In the genomic region with DNA sequence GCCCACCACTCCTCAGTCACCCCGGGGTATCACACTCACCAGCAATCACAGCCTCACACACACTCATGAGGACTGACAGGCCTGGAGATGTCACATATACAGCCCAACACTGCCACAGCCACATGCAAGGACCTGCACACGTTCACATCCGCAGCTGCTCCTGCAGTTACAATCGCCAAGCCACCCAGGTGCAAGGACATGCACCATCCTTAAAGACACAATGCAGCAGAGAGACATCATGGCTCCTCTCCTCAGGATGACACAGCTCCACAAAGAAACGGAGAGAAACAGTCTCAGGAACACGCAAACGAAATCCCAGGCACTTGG, we compare ENCODE assay signal across 10 cellular contexts. TPM values are rescaled to one million over a fixed set of nuclear protein-coding genes. Genes with fewer than 3 reads are reported as not detected.
A peak's percentile ranks its signal among the peaks of the same experiment; 100 is the strongest.
DNase-seq lines count a peak whose midpoint lies in the region; ATAC-seq and TF ChIP-seq lines count a peak whose summit lies in the region.
"Had no signal": no experiment of that assay in that cellular context is flagged by ENCODE, and none has a peak within 500 bp of the region (broad histone marks: within the 10 kb centered on the region; RNA-seq: fewer than 3 reads in every experiment).

No MANE protein-coding gene starts in this region.

- no peak for TF ChIP-seq POLR2A in body of pancreas (IDR thresholded peaks at IDR 0.05)

- no peaks in the 10 kb centered on the region for H3K36me3 Mint-ChIP-seq in activated T-cell treated with anti-CD3 and anti-CD28 coated beads, Interleukin-2, amount 50 U/mL, for 4 hours (ENCODE audit: insufficient read depth)
- no peaks in the 10 kb centered on the region for H3K36me3 Mint-ChIP-seq in stimulated activated effector memory CD8-positive, alpha-beta T cell treated with anti-CD3 and anti-CD28 coated beads, Interleukin-12 subunit alpha, Interleukin-12 subunit beta, amount 100 ng/mL, for 72 hours

- H3K9me3 ChIP-seq in body of pancreas = no peaks in the 10 kb centered on the region
- H3K9me3 ChIP-seq: right atrium auricular region had no signal

- H3K27me3 Mint-ChIP-seq in activated T-cell treated with anti-CD3 and anti-CD28 coated beads, Interleukin-2, amount 50 U/mL, for 4 hours (ENCODE audit: low read depth) = peaks cover 40% of the 10 kb centered on the region

- H3K36me3 ChIP-seq in body of pancreas (replicated peaks in 1 of 2; ENCODE audit: insufficient read depth in 1 of 2, low read depth in 2 of 2) = no peaks in the 10 kb centered on the region
- H3K36me3 ChIP-seq: right atrium auricular region had no signal

- H3K9me3 Mint-ChIP-seq in activated T-cell treated with anti-CD3 and anti-CD28 coated beads, Interleukin-2, amount 50 U/mL, for 4 hours = no peaks in the 10 kb centered on the region
- no peaks in the 10 kb centered on the region for H3K9me3 Mint-ChIP-seq in stimulated activated effector memory CD8-positive, alpha-beta T cell treated with anti-CD3 and anti-CD28 coated beads, Interleukin-12 subunit alpha, Interleukin-12 subunit beta, amount 100 ng/mL, for 72 hours

- in situ Hi-C loops in GM13976 (cut with MboI; ENCODE audit: low sequenced_read_pairs, unreplicated experiment) = no loop called here

- TF ChIP-seq CTCF in epithelial cell of esophagus (IDR thresholded peaks at IDR 0.05; ENCODE audit: insufficient read depth, low read depth, low read length, missing control alignments) = no peak
- TF ChIP-seq CTCF in body of pancreas (IDR thresholded peaks at IDR 0.05) = no peak
- TF ChIP-seq CTCF in GM13976 (IDR thresholded peaks at IDR 0.05; ENCODE audit: borderline replicate concordance, control extremely low read depth, extremely low read depth, insufficient read depth, missing control alignments) = no peak

- no peaks in the 10 kb centered on the region for H3K27me3 ChIP-seq in body of pancreas

- H3K27ac Mint-ChIP-seq in stimulated activated effector memory CD8-positive, alpha-beta T cell treated with anti-CD3 and anti-CD28 coated beads, Interleukin-12 subunit alpha, Interleukin-12 subunit beta, amount 100 ng/mL, for 72 hours = no peak overlapping the region

- 8% methylated on average over 2 to 7 of the region's 7 CpGs for WGBS in body of pancreas, 2 donors

- DNase-seq in activated T-cell treated with anti-CD3 and anti-CD28 coated beads, Interleukin-2, amount 50 U/mL, for 4 hours = no peak
- no peak for DNase-seq in activated T-cell treated with anti-CD3 and anti-CD28 coated beads, Interleukin-2, amount 50 U/mL, for 48 hours
- DNase-seq in SK-N-DZ (ENCODE audit: low spot score) (peak; percentile 24), epithelial cell of esophagus (ENCODE audit: low read depth) (peak; percentile 0), body of pancreas (no peak), GM13976 (ENCODE audit: low spot score) (no peak), SKM-1 treated with dmso at 0.1 percent for 144 hours (lab: John Stamatoyannopoulos, UW; ENCODE audit: unreplicated experiment) (no peak)
- DNase-seq in stimulated activated effector memory CD8-positive, alpha-beta T cell treated with anti-CD3 and anti-CD28 coated beads, Interleukin-12 subunit alpha, Interleukin-12 subunit beta, amount 100 ng/mL, for 72 hours (ENCODE audit: low spot score in 2 of 2) = no peak

- no peak overlapping the region for H3K4me3 ChIP-seq in epithelial cell of esophagus (ENCODE audit: low read length)
- H3K4me3 ChIP-seq in body of pancreas = no peak overlapping the region

- peak overlapping the region; percentile 81 for H3K4me3 Mint-ChIP-seq in activated T-cell treated with anti-CD3 and anti-CD28 coated beads, Interleukin-2, amount 50 U/mL, for 4 hours
- peak overlapping the region; percentile 66 for H3K4me3 Mint-ChIP-seq in stimulated activated effector memory CD8-positive, alpha-beta T cell treated with anti-CD3 and anti-CD28 coated beads, Interleukin-12 subunit alpha, Interleukin-12 subunit beta, amount 100 ng/mL, for 72 hours

- H3K4me1 Mint-ChIP-seq in activated T-cell treated with anti-CD3 and anti-CD28 coated beads, Interleukin-2, amount 50 U/mL, for 4 hours (ENCODE audit: low read depth) = peaks cover 14% of the 10 kb centered on the region
- peaks cover 14% of the 10 kb centered on the region for H3K4me1 Mint-ChIP-seq in stimulated activated effector memory CD8-positive, alpha-beta T cell treated with anti-CD3 and anti-CD28 coated beads, Interleukin-12 subunit alpha, Interleukin-12 subunit beta, amount 100 ng/mL, for 72 hours

- H3K4me1 ChIP-seq in body of pancreas = no peaks in the 10 kb centered on the region
- H3K4me1 ChIP-seq: right atrium auricular region had no signal

- intact Hi-C loops in body of pancreas (cut with DNase I) = no loop called here

- H3K27ac ChIP-seq in body of pancreas = no peak overlapping the region
- H3K27ac ChIP-seq: coronary artery, right atrium auricular region had no signal

- ATAC-seq in activated T-cell treated with anti-CD3 and anti-CD28 coated beads, Interleukin-2, amount 50 U/mL, for 4 hours = no peak
- ATAC-seq in stimulated activated effector memory CD8-positive, alpha-beta T cell treated with anti-CD3 and anti-CD28 coated beads, Interleukin-12 subunit alpha, Interleukin-12 subunit beta, amount 100 ng/mL, for 72 hours = no peak
- no peak for ATAC-seq in body of pancreas

RNA-seq across cellular contexts. Expression of gene PCSK1N, which starts 1.1 kb away (rescaled TPM):
- total RNA-seq in activated T-cell treated with anti-CD3 and anti-CD28 coated beads, Interleukin-2, amount 50 U/mL, for 4 hours = 1 to 10 TPM; 2.8 to 3.4 (median 2.9) TPM
- 65.2 and 80.9 TPM in 2 replicates for polyA plus RNA-seq in SK-N-DZ (2014; cell fraction: cytosol; rRNA removed)
- polyA plus RNA-seq in SK-N-DZ (2014; cell fraction: nucleus; rRNA removed) = 28.7 and 37.3 TPM in 2 replicates
- total RNA-seq in body of pancreas = 100 to 1,000 TPM; 110 to 196 TPM

RNA-seq across cellular contexts. Expression of gene ERAS, which starts 8.0 kb away (rescaled TPM):
- under 1 TPM in 1 of 3 donors, not detected in 2; 0.37 TPM for total RNA-seq in activated T-cell treated with anti-CD3 and anti-CD28 coated beads, Interleukin-2, amount 50 U/mL, for 4 hours
- polyA plus RNA-seq in SK-N-DZ (2014; cell fraction: cytosol; rRNA removed) = 0.32 TPM in 1 of 2 replicates, not detected in the other
- 3.2 and 5.2 TPM in 2 replicates for polyA plus RNA-seq in SK-N-DZ (2014; cell fraction: nucleus; rRNA removed)
- not detected for total RNA-seq in body of pancreas
- total RNA-seq: right atrium auricular region had no signal

RNA-seq across cellular contexts. Expression of gene HDAC6, which starts 32.5 kb away (rescaled TPM):
- total RNA-seq in activated T-cell treated with anti-CD3 and anti-CD28 coated beads, Interleukin-2, amount 50 U/mL, for 4 hours = 10 to 100 TPM; 40.2 to 52.1 (median 44.2) TPM
- polyA plus RNA-seq in SK-N-DZ (2014; cell fraction: cytosol; rRNA removed) = 47.6 and 57.1 TPM in 2 replicates
- polyA plus RNA-seq in SK-N-DZ (2014; cell fraction: nucleus; rRNA removed) = 393 and 450 TPM in 2 replicates
- total RNA-seq in body of pancreas = 10 to 100 TPM; 34.5 to 75.5 TPM

RNA-seq across cellular contexts. Expression of gene GATA1, which starts 48.0 kb away (rescaled TPM):
- under 1 TPM; 0.27 to 0.40 (median 0.33) TPM for total RNA-seq in activated T-cell treated with anti-CD3 and anti-CD28 coated beads, Interleukin-2, amount 50 U/mL, for 4 hours
- polyA plus RNA-seq in SK-N-DZ (2014; cell fraction: cytosol; rRNA removed) = not detected in 2 replicates
- not detected in 2 replicates for polyA plus RNA-seq in SK-N-DZ (2014; cell fraction: nucleus; rRNA removed)
- total RNA-seq in body of pancreas = not detected

Comparison
In these comparisons a context has a peak if more than half of its experiments do, and no peak if none do; other contexts are left out.
1. DNase-seq: peak in SK-N-DZ (single experiment) and epithelial cell of esophagus (single experiment); none in activated T-cell treated with anti-CD3 and anti-CD28 coated beads, Interleukin-2, amount 50 U/mL, for 4 hours (single experiment), activated T-cell treated with anti-CD3 and anti-CD28 coated beads, Interleukin-2, amount 50 U/mL, for 48 hours (0 of 2), stimulated activated effector memory CD8-positive, alpha-beta T cell treated with anti-CD3 and anti-CD28 coated beads, Interleukin-12 subunit alpha, Interleukin-12 subunit beta, amount 100 ng/mL, for 72 hours (0 of 2), body of pancreas (0 of 4), GM13976 (single experiment) and SKM-1 treated with dmso at 0.1 percent for 144 hours (single experiment).
2. RNA of gene PCSK1N, which starts 1.1 kb away (total RNA-seq): 110 to 196 TPM in body of pancreas; 2.8 to 3.4 TPM in activated T-cell treated with anti-CD3 and anti-CD28 coated beads, Interleukin-2, amount 50 U/mL, for 4 hours; every median in the first group is over 10 times any median in the second.